Comparison of ENCODE assay signal across 8 cellular contexts in the genomic region with DNA sequence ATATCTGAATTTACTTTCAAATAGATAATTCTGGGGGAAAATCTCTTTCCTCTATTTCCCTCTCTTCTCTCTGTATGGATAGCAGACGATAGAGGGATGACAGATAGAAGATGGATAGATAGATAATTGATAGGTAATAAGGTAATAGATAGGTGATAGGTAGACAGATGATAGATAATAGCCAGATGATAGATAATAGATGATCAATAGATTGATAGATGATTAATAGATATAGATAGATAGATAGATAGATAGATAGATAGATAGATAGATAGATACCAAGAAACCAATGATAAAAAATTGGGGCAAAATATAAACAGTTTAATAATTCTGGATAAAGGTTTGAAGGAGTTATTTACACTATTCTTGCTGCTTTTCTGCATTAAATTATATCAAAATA.
"Had no signal": no experiment of that assay in that cellular context is flagged by ENCODE, and none has a peak within 500 bp of the region (broad histone marks: within the 10 kb centered on the region; RNA-seq: fewer than 3 reads in every experiment).

No MANE protein-coding gene starts in this region.

- DNase-seq: GDM1, GF-D8 had no signal

- FAIRE-seq: G401.6, GM12878, GM12891, GM12892, GM18507, GM19239 had no signal

- ATAC-seq: GM12878 had no signal

- H3K4me3 ChIP-seq: GM12878 had no signal
